In genomic region chr7:140322759-140323158, GRCh38 we compare ENCODE assay signal across 21 cellular contexts.
"Had no signal": no experiment of that assay in that cellular context is flagged by ENCODE, and none has a peak within 500 bp of the region (broad histone marks: within the 10 kb centered on the region; RNA-seq: fewer than 3 reads in every experiment).

No MANE protein-coding gene starts in this region.

- H3K27me3 Mint-ChIP-seq: naive thymus-derived CD4-positive, alpha-beta T cell had no signal

- H3K4me3 ChIP-seq: ascending aorta, esophagus squamous epithelium, left ventricle myocardium inferior, prostate gland, right atrium auricular region, skin epidermis, tibial nerve had no signal

- H3K4me1 ChIP-seq: prostate gland had no signal

- H3K27ac Mint-ChIP-seq: naive thymus-derived CD4-positive, alpha-beta T cell; T-helper 2 cell treated with Interferon-gamma antibody and Interleukin-4, amounts not matched to agents 5 μg/mL and 100 μg/mL, for 36 hours had no signal

- FAIRE-seq: urothelium cell line had no signal

- H3K9me3 ChIP-seq: ascending aorta, esophagus squamous epithelium, prostate gland, right atrium auricular region, tibial nerve had no signal

- ATAC-seq: naive thymus-derived CD4-positive, alpha-beta T cell; stimulated activated naive CD8-positive, alpha-beta T cell treated with anti-CD3 and anti-CD28 coated beads, Interleukin-15, Interleukin-2, amounts not matched to agents 100 U/mL and 50 U/mL, for 24 hours had no signal

- H3K27ac ChIP-seq: ascending aorta, esophagus squamous epithelium, left ventricle myocardium inferior, prostate gland, right atrium auricular region, skin epidermis, tibial nerve had no signal

- DNase-seq: activated CD4-positive, alpha-beta T cell treated with anti-CD3 and anti-CD28 coated beads, Interleukin-2, amount 50 U/mL, for 4 hours; activated effector memory CD4-positive, alpha-beta T cell treated with anti-CD3 and anti-CD28 coated beads, Interleukin-2, amount 50 U/mL, for 16 hours; activated naive CD4-positive, alpha-beta T cell treated with anti-CD3 and anti-CD28 coated beads, Interleukin-2, amount 50 U/mL, for 16 hours; activated T-cell treated with anti-CD3 and anti-CD28 coated beads, Interleukin-2, amount 50 U/mL, for 72 hours; cerebellar nuclear complex; cortex of kidney; effector CD4-positive, alpha-beta T cell; esophagus squamous epithelium; kidney glomerular epithelial cell; left ventricle myocardium inferior; mammary epithelial cell; naive thymus-derived CD4-positive, alpha-beta T cell; stimulated activated naive CD8-positive, alpha-beta T cell treated with anti-CD3 and anti-CD28 coated beads, Interleukin-15, Interleukin-2, amounts not matched to agents 100 U/mL and 50 U/mL, for 24 hours; substantia nigra had no signal

- H3K36me3 ChIP-seq: ascending aorta, esophagus squamous epithelium, left ventricle myocardium inferior, prostate gland, right atrium auricular region, tibial nerve had no signal

- H3K27me3 ChIP-seq: ascending aorta, esophagus squamous epithelium, right atrium auricular region, tibial nerve had no signal

- H3K4me3 Mint-ChIP-seq: activated T-cell treated with anti-CD3 and anti-CD28 coated beads, Interleukin-2, amount 50 U/mL, for 72 hours; naive thymus-derived CD4-positive, alpha-beta T cell; T-helper 2 cell treated with Interferon-gamma antibody and Interleukin-4, amounts not matched to agents 5 μg/mL and 100 μg/mL, for 36 hours had no signal
